37 cellular contexts compared by ENCODE assay signal in the genomic region with DNA sequence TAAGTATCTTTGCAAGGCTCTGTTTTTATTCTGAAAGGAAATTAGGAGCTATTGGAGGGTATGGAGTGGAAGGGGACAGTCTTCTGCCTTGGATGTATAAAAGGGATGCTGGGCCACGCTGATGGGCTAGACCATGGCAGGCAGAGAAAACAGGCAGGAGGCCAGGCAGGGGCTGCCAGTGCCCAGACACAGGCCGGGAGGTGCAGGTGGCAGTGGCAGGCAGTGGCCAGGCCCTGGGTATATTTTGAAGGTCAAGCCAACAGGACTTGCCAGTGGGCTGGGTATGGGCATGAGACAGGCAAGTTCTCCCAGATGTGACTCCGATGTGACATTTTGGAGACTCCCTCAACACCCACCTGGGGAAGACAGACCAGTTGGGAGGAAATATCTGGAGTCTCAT.
"Had no signal": no experiment of that assay in that cellular context is flagged by ENCODE, and none has a peak within 500 bp of the region (broad histone marks: within the 10 kb centered on the region; RNA-seq: fewer than 3 reads in every experiment).

No MANE protein-coding gene starts in this region.

- H3K27ac ChIP-seq: PC-9, RWPE1, VCaP had no signal

- H3K36me3 ChIP-seq: MG63 had no signal

- H3K4me2 ChIP-seq: PC-9 had no signal

- H3K4me3 ChIP-seq: MG63, PC-9 had no signal

- H2AFZ ChIP-seq: PC-9 had no signal

- DNase-seq: activated B cell treated with CpG ODN at 0.5 μM for 24 hours; activated CD4-positive, alpha-beta T cell treated with anti-CD3 and anti-CD28 coated beads for 48 hours; activated CD4-positive, alpha-beta T cell treated with anti-CD3 and anti-CD28 coated beads, Interleukin-2, amount 50 U/mL, for 4 hours; activated CD8-positive, alpha-beta T cell treated with anti-CD3 and anti-CD28 coated beads for 36 hours; activated naive CD4-positive, alpha-beta T cell treated with anti-CD3 and anti-CD28 coated beads, Interleukin-2, amount 10 ng/mL, durations not matched to agents 7 days and 5 days; activated naive CD8-positive, alpha-beta T cell treated with anti-CD3 and anti-CD28 coated beads, Interleukin-2, amount 50 U/mL, for 24 hours; activated T-cell treated with anti-CD3 and anti-CD28 coated beads, Interleukin-2, amount 50 U/mL, for 1 hour; activated T-cell treated with anti-CD3 and anti-CD28 coated beads, Interleukin-2, amount 50 U/mL, for 72 hours; anterior cingulate cortex; caudate nucleus; cerebellar nuclear complex; Kasumi-1; KG1; MG63; MV-4-11; NCI-H1092; NCI-H1436 treated with DMSO at 0.1 percent for 48 hours; NCI-H187; NCI-H2029 treated with DMSO at 0.1 percent for 48 hours; NCI-H2107; NCI-H2171; NCI-H510A; NCI-H526; NCI-H748 treated with DMSO at 0.1 percent for 48 hours; SIG-M5; SW 1271; T-helper 1 cell; T-helper 2 cell; T-helper 9 cell had no signal

- H3K27me3 ChIP-seq: MG63 had no signal

- ATAC-seq: activated CD8-positive, alpha-beta T cell treated with anti-CD3 and anti-CD28 coated beads for 36 hours; activated naive CD8-positive, alpha-beta T cell treated with anti-CD3 and anti-CD28 coated beads, Interleukin-2, amount 50 U/mL, for 24 hours; activated T-cell treated with anti-CD3 and anti-CD28 coated beads, Interleukin-2, amount 50 U/mL, for 72 hours; activated T-helper 17 cell treated with anti-CD3 and anti-CD28 coated beads, Interleukin-2, amount 50 U/mL, for 72 hours; Right ventricle myocardium inferior; SK-N-SH treated with all-trans-retinoic acid at 6 μM for 48 hours had no signal

- H3K9me3 ChIP-seq: MG63 had no signal

- FAIRE-seq: bronchial epithelial cell, RCC 7860 had no signal
